ENCODE assay signal across 1 cellular context in the genomic region with DNA sequence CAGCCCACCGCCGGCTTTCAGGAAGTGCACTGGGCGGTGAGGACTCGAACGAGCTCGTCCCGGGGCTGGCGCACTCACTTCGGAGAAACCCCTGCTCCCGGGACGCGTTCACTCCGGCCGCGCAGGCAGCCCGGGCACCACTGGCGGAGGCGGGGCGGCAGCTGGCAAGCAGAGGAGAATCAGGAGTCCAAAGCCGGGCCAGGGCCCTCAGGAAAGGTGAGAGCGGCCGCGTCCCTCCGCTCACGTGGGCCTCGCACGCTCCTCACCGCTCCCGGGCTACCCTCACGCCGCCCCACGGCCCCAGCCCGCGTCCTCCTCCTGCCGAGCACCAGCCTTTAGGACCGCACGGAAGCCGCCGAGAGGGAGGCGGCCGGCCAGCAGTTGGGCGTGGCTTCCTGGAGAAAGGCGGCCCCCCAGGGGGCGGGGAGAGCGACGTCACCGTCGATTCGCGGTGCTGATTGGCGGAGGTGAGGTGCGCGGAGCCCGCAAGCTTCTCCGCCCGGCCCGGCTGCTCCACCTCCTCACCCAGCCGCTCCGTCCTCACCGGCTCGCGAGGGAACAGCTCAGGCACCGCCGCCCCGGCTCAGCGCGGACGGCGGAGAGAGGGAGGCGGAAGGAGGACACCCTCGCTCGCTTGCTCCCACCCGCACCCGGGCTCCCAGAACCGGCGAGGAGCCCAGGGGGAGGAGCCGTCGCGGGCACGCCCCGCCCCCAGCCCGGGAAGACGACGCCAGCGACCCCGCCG.
TF ChIP-seq lines count a peak whose summit lies in the region.

A gene (plus strand): TSS at position 516 of the 745 bp plus-strand sequence. CDS start 400 bp downstream, outside the sequence.

TF ChIP-seq in HepG2, 621 proteins besides CTCF, POLR2A, EP300 and RAD21 (continued from another document and continues in another):
- TF ChIP-seq, protein P1, sequence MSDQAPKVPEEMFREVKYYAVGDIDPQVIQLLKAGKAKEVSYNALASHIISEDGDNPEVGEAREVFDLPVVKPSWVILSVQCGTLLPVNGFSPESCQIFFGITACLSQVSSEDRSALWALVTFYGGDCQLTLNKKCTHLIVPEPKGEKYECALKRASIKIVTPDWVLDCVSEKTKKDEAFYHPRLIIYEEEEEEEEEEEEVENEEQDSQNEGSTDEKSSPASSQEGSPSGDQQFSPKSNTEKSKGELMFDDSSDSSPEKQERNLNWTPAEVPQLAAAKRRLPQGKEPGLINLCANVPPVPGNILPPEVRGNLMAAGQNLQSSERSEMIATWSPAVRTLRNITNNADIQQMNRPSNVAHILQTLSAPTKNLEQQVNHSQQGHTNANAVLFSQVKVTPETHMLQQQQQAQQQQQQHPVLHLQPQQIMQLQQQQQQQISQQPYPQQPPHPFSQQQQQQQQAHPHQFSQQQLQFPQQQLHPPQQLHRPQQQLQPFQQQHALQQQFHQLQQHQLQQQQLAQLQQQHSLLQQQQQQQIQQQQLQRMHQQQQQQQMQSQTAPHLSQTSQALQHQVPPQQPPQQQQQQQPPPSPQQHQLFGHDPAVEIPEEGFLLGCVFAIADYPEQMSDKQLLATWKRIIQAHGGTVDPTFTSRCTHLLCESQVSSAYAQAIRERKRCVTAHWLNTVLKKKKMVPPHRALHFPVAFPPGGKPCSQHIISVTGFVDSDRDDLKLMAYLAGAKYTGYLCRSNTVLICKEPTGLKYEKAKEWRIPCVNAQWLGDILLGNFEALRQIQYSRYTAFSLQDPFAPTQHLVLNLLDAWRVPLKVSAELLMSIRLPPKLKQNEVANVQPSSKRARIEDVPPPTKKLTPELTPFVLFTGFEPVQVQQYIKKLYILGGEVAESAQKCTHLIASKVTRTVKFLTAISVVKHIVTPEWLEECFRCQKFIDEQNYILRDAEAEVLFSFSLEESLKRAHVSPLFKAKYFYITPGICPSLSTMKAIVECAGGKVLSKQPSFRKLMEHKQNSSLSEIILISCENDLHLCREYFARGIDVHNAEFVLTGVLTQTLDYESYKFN (CRISPR knock-in tag; conservative IDR thresholded peaks at IDR 0.05): peak; percentile 73
- TF ChIP-seq BRD4 (CRISPR knock-in tag; IDR thresholded peaks at IDR 0.05) (peak; percentile 82; the same call in 1 of the 2 replicates), RCOR2 (CRISPR knock-in tag; IDR thresholded peaks at IDR 0.05) (0 out of 2 replicates have a peak, but pooled peaks have one; percentile 43), PCBP1 (IDR thresholded peaks at IDR 0.05; ENCODE audit: borderline replicate concordance, low read depth, low read length) (peak; percentile 75; the same call in 1 of the 2 replicates), AGO2 (optimal IDR thresholded peaks at IDR 0.05; ENCODE audit: low read depth, low read length) (peak; percentile 76), CEBPB (IDR thresholded peaks at IDR 0.05; ENCODE audit: borderline replicate concordance, low read depth, low read length) (no peak), ZNF883 (CRISPR knock-in tag; IDR thresholded peaks at IDR 0.05; ENCODE audit: not compliant biosample characterization) (peak; percentile 96), ZNF225 (CRISPR knock-in tag; IDR thresholded peaks at IDR 0.05) (peak; percentile 84; the same call in 1 of the 2 replicates), ZBTB3 (CRISPR knock-in tag; IDR thresholded peaks at IDR 0.05; ENCODE audit: borderline replicate concordance, low read depth) (peak; percentile 79; the same call in 1 of the 2 replicates), ZNF781 (CRISPR knock-in tag; IDR thresholded peaks at IDR 0.05; ENCODE audit: borderline replicate concordance, not compliant biosample characterization) (peak; percentile 91), ZFX (CRISPR knock-in tag; IDR thresholded peaks at IDR 0.05; ENCODE audit: low read depth) (peak; percentile 94), MAFG (CRISPR knock-in tag; IDR thresholded peaks at IDR 0.05) (no peak), ZC3H13 (CRISPR knock-in tag; IDR thresholded peaks at IDR 0.05) (peak; percentile 90), ZNF24 (IDR thresholded peaks at IDR 0.05) (no peak), ATM (IDR thresholded peaks at IDR 0.05; ENCODE audit: borderline replicate concordance) (no peak), ZFP82 (CRISPR knock-in tag; IDR thresholded peaks at IDR 0.05; ENCODE audit: borderline replicate concordance) (peak; percentile 87; the same call in 1 of the 2 replicates), AHR (CRISPR knock-in tag; IDR thresholded peaks at IDR 0.05) (peak; percentile 89; the same call in 1 of the 2 replicates), HMGA1 (CRISPR knock-in tag; conservative IDR thresholded peaks at IDR 0.05) (no peak), MIER2 (CRISPR knock-in tag; IDR thresholded peaks at IDR 0.05) (peak; percentile 49; the same call in 1 of the 2 replicates)
- TF ChIP-seq, protein P2, sequence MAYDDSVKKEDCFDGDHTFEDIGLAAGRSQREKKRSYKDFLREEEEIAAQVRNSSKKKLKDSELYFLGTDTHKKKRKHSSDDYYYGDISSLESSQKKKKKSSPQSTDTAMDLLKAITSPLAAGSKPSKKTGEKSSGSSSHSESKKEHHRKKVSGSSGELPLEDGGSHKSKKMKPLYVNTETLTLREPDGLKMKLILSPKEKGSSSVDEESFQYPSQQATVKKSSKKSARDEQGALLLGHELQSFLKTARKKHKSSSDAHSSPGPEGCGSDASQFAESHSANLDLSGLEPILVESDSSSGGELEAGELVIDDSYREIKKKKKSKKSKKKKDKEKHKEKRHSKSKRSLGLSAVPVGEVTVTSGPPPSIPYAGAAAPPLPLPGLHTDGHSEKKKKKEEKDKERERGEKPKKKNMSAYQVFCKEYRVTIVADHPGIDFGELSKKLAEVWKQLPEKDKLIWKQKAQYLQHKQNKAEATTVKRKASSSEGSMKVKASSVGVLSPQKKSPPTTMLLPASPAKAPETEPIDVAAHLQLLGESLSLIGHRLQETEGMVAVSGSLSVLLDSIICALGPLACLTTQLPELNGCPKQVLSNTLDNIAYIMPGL (CRISPR knock-in tag; IDR thresholded peaks at IDR 0.05; ENCODE audit: borderline replicate concordance in 1 of 2, low read depth in 1 of 2): peak; percentile 82 to 98; a peak in 3 of 4 replicates
- TF ChIP-seq, protein P3, sequence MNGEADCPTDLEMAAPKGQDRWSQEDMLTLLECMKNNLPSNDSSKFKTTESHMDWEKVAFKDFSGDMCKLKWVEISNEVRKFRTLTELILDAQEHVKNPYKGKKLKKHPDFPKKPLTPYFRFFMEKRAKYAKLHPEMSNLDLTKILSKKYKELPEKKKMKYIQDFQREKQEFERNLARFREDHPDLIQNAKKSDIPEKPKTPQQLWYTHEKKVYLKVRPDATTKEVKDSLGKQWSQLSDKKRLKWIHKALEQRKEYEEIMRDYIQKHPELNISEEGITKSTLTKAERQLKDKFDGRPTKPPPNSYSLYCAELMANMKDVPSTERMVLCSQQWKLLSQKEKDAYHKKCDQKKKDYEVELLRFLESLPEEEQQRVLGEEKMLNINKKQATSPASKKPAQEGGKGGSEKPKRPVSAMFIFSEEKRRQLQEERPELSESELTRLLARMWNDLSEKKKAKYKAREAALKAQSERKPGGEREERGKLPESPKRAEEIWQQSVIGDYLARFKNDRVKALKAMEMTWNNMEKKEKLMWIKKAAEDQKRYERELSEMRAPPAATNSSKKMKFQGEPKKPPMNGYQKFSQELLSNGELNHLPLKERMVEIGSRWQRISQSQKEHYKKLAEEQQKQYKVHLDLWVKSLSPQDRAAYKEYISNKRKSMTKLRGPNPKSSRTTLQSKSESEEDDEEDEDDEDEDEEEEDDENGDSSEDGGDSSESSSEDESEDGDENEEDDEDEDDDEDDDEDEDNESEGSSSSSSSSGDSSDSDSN (CRISPR knock-in tag; IDR thresholded peaks at IDR 0.05): peak; percentile 100
- TF ChIP-seq, protein P4, sequence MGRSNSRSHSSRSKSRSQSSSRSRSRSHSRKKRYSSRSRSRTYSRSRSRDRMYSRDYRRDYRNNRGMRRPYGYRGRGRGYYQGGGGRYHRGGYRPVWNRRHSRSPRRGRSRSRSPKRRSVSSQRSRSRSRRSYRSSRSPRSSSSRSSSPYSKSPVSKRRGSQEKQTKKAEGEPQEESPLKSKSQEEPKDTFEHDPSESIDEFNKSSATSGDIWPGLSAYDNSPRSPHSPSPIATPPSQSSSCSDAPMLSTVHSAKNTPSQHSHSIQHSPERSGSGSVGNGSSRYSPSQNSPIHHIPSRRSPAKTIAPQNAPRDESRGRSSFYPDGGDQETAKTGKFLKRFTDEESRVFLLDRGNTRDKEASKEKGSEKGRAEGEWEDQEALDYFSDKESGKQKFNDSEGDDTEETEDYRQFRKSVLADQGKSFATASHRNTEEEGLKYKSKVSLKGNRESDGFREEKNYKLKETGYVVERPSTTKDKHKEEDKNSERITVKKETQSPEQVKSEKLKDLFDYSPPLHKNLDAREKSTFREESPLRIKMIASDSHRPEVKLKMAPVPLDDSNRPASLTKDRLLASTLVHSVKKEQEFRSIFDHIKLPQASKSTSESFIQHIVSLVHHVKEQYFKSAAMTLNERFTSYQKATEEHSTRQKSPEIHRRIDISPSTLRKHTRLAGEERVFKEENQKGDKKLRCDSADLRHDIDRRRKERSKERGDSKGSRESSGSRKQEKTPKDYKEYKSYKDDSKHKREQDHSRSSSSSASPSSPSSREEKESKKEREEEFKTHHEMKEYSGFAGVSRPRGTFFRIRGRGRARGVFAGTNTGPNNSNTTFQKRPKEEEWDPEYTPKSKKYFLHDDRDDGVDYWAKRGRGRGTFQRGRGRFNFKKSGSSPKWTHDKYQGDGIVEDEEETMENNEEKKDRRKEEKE (IDR thresholded peaks at IDR 0.05): no peak
- TF ChIP-seq, protein P5, sequence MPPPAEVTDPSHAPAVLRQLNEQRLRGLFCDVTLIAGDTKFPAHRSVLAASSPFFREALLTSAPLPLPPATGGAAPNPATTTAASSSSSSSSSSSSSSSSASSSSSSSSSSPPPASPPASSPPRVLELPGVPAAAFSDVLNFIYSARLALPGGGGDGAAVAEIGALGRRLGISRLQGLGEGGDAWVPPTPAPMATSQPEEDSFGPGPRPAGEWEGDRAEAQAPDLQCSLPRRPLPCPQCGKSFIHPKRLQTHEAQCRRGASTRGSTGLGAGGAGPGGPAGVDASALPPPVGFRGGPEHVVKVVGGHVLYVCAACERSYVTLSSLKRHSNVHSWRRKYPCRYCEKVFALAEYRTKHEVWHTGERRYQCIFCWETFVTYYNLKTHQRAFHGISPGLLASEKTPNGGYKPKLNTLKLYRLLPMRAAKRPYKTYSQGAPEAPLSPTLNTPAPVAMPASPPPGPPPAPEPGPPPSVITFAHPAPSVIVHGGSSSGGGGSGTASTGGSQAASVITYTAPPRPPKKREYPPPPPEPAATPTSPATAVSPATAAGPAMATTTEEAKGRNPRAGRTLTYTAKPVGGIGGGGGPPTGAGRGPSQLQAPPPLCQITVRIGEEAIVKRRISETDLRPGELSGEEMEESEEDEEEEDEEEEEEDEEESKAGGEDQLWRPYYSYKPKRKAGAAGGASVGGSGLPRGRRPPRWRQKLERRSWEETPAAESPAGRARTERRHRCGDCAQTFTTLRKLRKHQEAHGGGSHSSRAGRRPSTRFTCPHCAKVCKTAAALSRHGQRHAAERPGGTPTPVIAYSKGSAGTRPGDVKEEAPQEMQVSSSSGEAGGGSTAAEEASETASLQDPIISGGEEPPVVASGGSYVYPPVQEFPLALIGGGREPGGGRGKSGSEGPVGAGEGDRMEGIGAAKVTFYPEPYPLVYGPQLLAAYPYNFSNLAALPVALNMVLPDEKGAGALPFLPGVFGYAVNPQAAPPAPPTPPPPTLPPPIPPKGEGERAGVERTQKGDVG (CRISPR knock-in tag; IDR thresholded peaks at IDR 0.05; ENCODE audit: borderline replicate concordance): peak; percentile 91; the same call in 1 of the 2 replicates
- TF ChIP-seq, protein P6, sequence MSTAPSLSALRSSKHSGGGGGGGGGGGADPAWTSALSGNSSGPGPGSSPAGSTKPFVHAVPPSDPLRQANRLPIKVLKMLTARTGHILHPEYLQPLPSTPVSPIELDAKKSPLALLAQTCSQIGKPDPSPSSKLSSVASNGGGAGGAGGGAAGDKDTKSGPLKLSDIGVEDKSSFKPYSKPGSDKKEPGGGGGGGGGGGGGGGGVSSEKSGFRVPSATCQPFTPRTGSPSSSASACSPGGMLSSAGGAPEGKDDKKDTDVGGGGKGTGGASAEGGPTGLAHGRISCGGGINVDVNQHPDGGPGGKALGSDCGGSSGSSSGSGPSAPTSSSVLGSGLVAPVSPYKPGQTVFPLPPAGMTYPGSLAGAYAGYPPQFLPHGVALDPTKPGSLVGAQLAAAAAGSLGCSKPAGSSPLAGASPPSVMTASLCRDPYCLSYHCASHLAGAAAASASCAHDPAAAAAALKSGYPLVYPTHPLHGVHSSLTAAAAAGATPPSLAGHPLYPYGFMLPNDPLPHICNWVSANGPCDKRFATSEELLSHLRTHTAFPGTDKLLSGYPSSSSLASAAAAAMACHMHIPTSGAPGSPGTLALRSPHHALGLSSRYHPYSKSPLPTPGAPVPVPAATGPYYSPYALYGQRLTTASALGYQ (CRISPR knock-in tag; IDR thresholded peaks at IDR 0.05): peak; percentile 23; the same call in 1 of the 2 replicates
- TF ChIP-seq, protein P7, sequence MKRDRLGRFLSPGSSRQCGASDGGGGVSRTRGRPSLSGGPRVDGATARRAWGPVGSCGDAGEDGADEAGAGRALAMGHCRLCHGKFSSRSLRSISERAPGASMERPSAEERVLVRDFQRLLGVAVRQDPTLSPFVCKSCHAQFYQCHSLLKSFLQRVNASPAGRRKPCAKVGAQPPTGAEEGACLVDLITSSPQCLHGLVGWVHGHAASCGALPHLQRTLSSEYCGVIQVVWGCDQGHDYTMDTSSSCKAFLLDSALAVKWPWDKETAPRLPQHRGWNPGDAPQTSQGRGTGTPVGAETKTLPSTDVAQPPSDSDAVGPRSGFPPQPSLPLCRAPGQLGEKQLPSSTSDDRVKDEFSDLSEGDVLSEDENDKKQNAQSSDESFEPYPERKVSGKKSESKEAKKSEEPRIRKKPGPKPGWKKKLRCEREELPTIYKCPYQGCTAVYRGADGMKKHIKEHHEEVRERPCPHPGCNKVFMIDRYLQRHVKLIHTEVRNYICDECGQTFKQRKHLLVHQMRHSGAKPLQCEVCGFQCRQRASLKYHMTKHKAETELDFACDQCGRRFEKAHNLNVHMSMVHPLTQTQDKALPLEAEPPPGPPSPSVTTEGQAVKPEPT (CRISPR knock-in tag; IDR thresholded peaks at IDR 0.05; ENCODE audit: low read depth): peak; percentile 84; the same call in 1 of the 2 replicates
- TF ChIP-seq, protein P8, sequence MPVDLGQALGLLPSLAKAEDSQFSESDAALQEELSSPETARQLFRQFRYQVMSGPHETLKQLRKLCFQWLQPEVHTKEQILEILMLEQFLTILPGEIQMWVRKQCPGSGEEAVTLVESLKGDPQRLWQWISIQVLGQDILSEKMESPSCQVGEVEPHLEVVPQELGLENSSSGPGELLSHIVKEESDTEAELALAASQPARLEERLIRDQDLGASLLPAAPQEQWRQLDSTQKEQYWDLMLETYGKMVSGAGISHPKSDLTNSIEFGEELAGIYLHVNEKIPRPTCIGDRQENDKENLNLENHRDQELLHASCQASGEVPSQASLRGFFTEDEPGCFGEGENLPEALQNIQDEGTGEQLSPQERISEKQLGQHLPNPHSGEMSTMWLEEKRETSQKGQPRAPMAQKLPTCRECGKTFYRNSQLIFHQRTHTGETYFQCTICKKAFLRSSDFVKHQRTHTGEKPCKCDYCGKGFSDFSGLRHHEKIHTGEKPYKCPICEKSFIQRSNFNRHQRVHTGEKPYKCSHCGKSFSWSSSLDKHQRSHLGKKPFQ (CRISPR knock-in tag; IDR thresholded peaks at IDR 0.05; ENCODE audit: insufficient replicate concordance): peak; percentile 94
